Comparison of ENCODE assay signal across 8 cellular contexts in the genomic region with DNA sequence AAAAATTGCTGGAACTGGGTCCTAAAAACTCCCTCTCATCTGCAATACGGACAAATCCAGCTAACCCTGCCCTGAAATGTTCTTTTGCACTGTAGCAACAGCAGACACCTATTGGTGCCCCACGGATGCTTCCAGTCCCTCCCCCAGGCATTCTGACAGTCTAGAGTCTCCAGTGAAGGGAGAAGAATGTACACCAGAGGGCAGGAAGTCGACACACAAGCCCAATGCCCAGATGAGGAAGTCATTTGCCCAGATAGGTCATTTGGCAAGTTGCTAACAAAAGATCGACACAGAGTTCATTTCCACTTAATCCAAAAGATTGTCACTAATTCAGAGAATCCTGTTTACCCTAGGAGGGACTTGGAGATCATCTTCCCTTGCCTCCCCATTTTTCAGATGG.
DNase-seq lines count a peak whose midpoint lies in the region; TF ChIP-seq lines count a peak whose summit lies in the region.

No MANE protein-coding gene starts in this region.

- H3K9me2 ChIP-seq in GM23248 (ENCODE audit: insufficient read depth), result no peaks in the 10 kb centered on the region

- in situ Hi-C loops in GM23248 (cut with MboI), result no loop called here

- H3K27me3 ChIP-seq in GM23248 (replicated peaks; ENCODE audit: insufficient read depth), result no peaks in the 10 kb centered on the region

- peaks cover 17% of the 10 kb centered on the region for H3F3A ChIP-seq in GM23248 (ENCODE audit: insufficient read depth)

- no peak overlapping the region for H3K4me2 ChIP-seq in GM23248 (ENCODE audit: unreplicated experiment)

- peaks cover 18% of the 10 kb centered on the region for H3K4me1 ChIP-seq in GM23248 (ENCODE audit: insufficient read depth)

- no peaks in the 10 kb centered on the region for H4K20me1 ChIP-seq in GM23248 (ENCODE audit: insufficient read depth)

- DNase-seq in Daoy (ENCODE audit: low read depth) (peak; percentile 18), HFF-Myc (ENCODE audit: extremely low read depth, low read depth) (no peak), SKM-1 treated with dmso at 0.1 percent for 144 hours (lab: John Stamatoyannopoulos, UW; ENCODE audit: unreplicated experiment) (peak; percentile 88), left kidney (ENCODE audit: low read depth, low spot score) (peak; percentile 34), NCI-H1105 (lab: John Stamatoyannopoulos, UW) (no peak), GM23248 (no peak), DMS79 (lab: John Stamatoyannopoulos, UW) (no peak), nucleus accumbens (lab: John Stamatoyannopoulos, UW) (no peak)

- H3K79me2 ChIP-seq in GM23248 (ENCODE audit: insufficient read depth), result no peaks in the 10 kb centered on the region

- H3K27ac ChIP-seq in GM23248, result no peak overlapping the region

- H2AFZ ChIP-seq in GM23248, result no peak overlapping the region

- H3K4me3 ChIP-seq in HFF-Myc (replicated peaks; ENCODE audit: low read depth, low read length), result no peak overlapping the region
- no peak overlapping the region for H3K4me3 ChIP-seq in GM23248

- 90% methylated on average over 4 of the region's 4 CpGs for WGBS in GM23248 (ENCODE audit: low coverage in 1 of 2, low lambda C conversion rate in 2 of 2, missing lambda C conversion rate in 2 of 2), 2 experiments

- no peak overlapping the region for H3K9ac ChIP-seq in GM23248

- peak; percentile 9 for TF ChIP-seq CTCF in HFF-Myc (IDR thresholded peaks at IDR 0.05; ENCODE audit: low read depth, low read length, missing control alignments)

- no peaks in the 10 kb centered on the region for H3K36me3 ChIP-seq in GM23248 (ENCODE audit: low read depth)

- no peaks in the 10 kb centered on the region for H3K9me3 ChIP-seq in GM23248 (ENCODE audit: low read depth)

Comparison
In these comparisons a context has a peak if more than half of its experiments do, and no peak if none do; other contexts are left out.
1. DNase-seq: peak in Daoy (single experiment), SKM-1 treated with dmso at 0.1 percent for 144 hours (single experiment) and left kidney (single experiment); none in HFF-Myc (single experiment), NCI-H1105 (single experiment), GM23248 (single experiment), DMS79 (single experiment) and nucleus accumbens (0 of 56).